In genomic region chr13:97432232-97432916, GRCh38 we compare ENCODE assay signal across 8 cellular contexts. TPM values are rescaled to one million over a fixed set of nuclear protein-coding genes. Genes with fewer than 3 reads are reported as not detected.
DNase-seq lines count a peak whose midpoint lies in the region; ATAC-seq and TF ChIP-seq lines count a peak whose summit lies in the region.

No MANE protein-coding gene starts in this region.

- ATAC-seq in HG02571 (IDR thresholded peaks at IDR 0.05; ENCODE audit: unreplicated experiment) = no peak
- no peak for ATAC-seq in HG03280 (IDR thresholded peaks at IDR 0.05; ENCODE audit: unreplicated experiment)

- no peaks in the 10 kb centered on the region for H3K36me3 ChIP-seq in Peyer's patch
- H3K36me3 ChIP-seq in esophagus squamous epithelium = no peaks in the 10 kb centered on the region

- TF ChIP-seq POLR2A in GM19193 (IDR thresholded peaks at IDR 0.05; ENCODE audit: extremely low read depth, insufficient read depth, insufficient read length) (peak; percentile 84), Peyer's patch (IDR thresholded peaks at IDR 0.05) (peak in 1 of 2 donors; percentile 33), esophagus squamous epithelium (IDR thresholded peaks at IDR 0.05) (peak in 1 of 4 donors; percentile 44)

- no peaks in the 10 kb centered on the region for H3K27me3 ChIP-seq in Peyer's patch
- no peaks in the 10 kb centered on the region for H3K27me3 ChIP-seq in esophagus squamous epithelium

- H3K9me3 ChIP-seq in Peyer's patch (no peaks in the 10 kb centered on the region), esophagus squamous epithelium (no peaks in the 10 kb centered on the region)

- WGBS in esophagus squamous epithelium, 2 donors = 10 to 12% methylated on average over 19 of the region's 19 CpGs

- intact Hi-C loops in esophagus squamous epithelium (cut with DNase I) = no loop called here

- H3K4me3 ChIP-seq in Peyer's patch (peak overlapping the region; percentile 60 to 77 (median 69)), esophagus squamous epithelium (peak overlapping the region; percentile 82 to 94 (median 89))

- no peak for TF ChIP-seq CTCF in Peyer's patch (IDR thresholded peaks at IDR 0.05)
- no peak for TF ChIP-seq CTCF in esophagus squamous epithelium (IDR thresholded peaks at IDR 0.05)

- H3K27ac ChIP-seq in Peyer's patch (peak overlapping the region; percentile 93 to 100 (median 98)), esophagus squamous epithelium (peak overlapping the region; percentile 100)

- peaks cover 0 to 15% (median 5%) of the 10 kb centered on the region in 4 donors for H3K4me1 ChIP-seq in Peyer's patch
- peaks cover 4 to 41% (median 6%) of the 10 kb centered on the region in 3 donors for H3K4me1 ChIP-seq in esophagus squamous epithelium

- no peak for DNase-seq in Peyer's patch
- DNase-seq in esophagus squamous epithelium (lab: John Stamatoyannopoulos, UW) = no peak
- peak; percentile 65 for DNase-seq in pons (ENCODE audit: low spot score)
- no peak for DNase-seq in inferior parietal cortex (ENCODE audit: extremely low spot score)
- no peak for DNase-seq in activated CD4-positive, alpha-beta T cell treated with anti-CD3 and anti-CD28 coated beads for 1 hour

RNA-seq across cellular contexts. Expression of gene RAP2A, which starts 1.6 kb away (rescaled TPM):
- total RNA-seq in Peyer's patch (10 to 100 TPM in 3 of 4 donors, 1 to 10 TPM in 1; 8.7 to 19.8 (median 16.4) TPM), esophagus squamous epithelium (10 to 100 TPM; 20.3 to 29.1 (median 26.7) TPM)
